Comparison of ENCODE assay signal across 10 cellular contexts in genomic region chr1:76337777-76338176, GRCh38.
"Had no signal": no experiment of that assay in that cellular context is flagged by ENCODE, and none has a peak within 500 bp of the region (broad histone marks: within the 10 kb centered on the region; RNA-seq: fewer than 3 reads in every experiment).

No MANE protein-coding gene starts in this region.

- H3K4me3 ChIP-seq: coronary artery, heart left ventricle, left ventricle myocardium inferior, lung, smooth muscle cell had no signal

- H3K36me3 ChIP-seq: heart left ventricle, left ventricle myocardium inferior, neutrophil had no signal

- H3K27ac ChIP-seq: coronary artery, heart left ventricle, left ventricle myocardium inferior, neutrophil had no signal

- DNase-seq: effector CD4-positive, alpha-beta T cell; naive thymus-derived CD4-positive, alpha-beta T cell; stimulated activated CD4-positive, alpha-beta T cell treated with anti-CD3 and anti-CD28 coated beads, Interleukin-2, amount 100 ng/mL, for 48 hours; stimulated activated naive CD4-positive, alpha-beta T cell treated with Interleukin-2 at 50 U/mL for 16 hours had no signal

- ATAC-seq: naive thymus-derived CD4-positive, alpha-beta T cell had no signal

- H3K27me3 ChIP-seq: heart left ventricle, neutrophil had no signal

- H3K9me3 ChIP-seq: neutrophil had no signal
